15 cellular contexts compared by ENCODE assay signal in genomic region chr11:79150320-79150719, GRCh38.
"Had no signal": no experiment of that assay in that cellular context is flagged by ENCODE, and none has a peak within 500 bp of the region (broad histone marks: within the 10 kb centered on the region; RNA-seq: fewer than 3 reads in every experiment).

No MANE protein-coding gene starts in this region.

- H3K9me3 ChIP-seq: left lung, uterus had no signal

- H3K27me3 Mint-ChIP-seq: activated B cell treated with CpG ODN at 0.5 μM for 24 hours; activated CD8-positive, alpha-beta T cell treated with anti-CD3 and anti-CD28 coated beads for 36 hours; activated naive CD4-positive, alpha-beta T cell treated with anti-CD3 and anti-CD28 coated beads, Interleukin-2, amount 50 U/mL, for 24 hours; stimulated activated memory B cell treated with anti-CD40 and anti-IgM and Interleukin-4, amounts not matched to agents 10 μg/mL and 1 μg/mL and 100 μg/mL, for 72 hours had no signal

- H3K4me1 ChIP-seq: left lung, uterus had no signal

- H3K36me3 ChIP-seq: left lung, uterus had no signal

- H3K4me3 Mint-ChIP-seq: activated B cell treated with CpG ODN at 0.5 μM for 24 hours; activated CD8-positive, alpha-beta T cell treated with anti-CD3 and anti-CD28 coated beads for 36 hours; activated naive CD4-positive, alpha-beta T cell treated with anti-CD3 and anti-CD28 coated beads, Interleukin-2, amount 50 U/mL, for 24 hours; activated T-cell treated with anti-CD3 and anti-CD28 coated beads, Interleukin-2, amount 50 U/mL, for 4 hours; natural killer cell; stimulated activated memory B cell treated with anti-CD40 and anti-IgM and Interleukin-4, amounts not matched to agents 10 μg/mL and 1 μg/mL and 100 μg/mL, for 72 hours had no signal

- ATAC-seq: activated CD8-positive, alpha-beta T cell treated with anti-CD3 and anti-CD28 coated beads for 36 hours; activated T-cell treated with anti-CD3 and anti-CD28 coated beads, Interleukin-2, amount 50 U/mL, for 4 hours; left lung; natural killer cell; stimulated activated memory B cell treated with anti-CD40 and anti-IgM and Interleukin-4, amounts not matched to agents 10 μg/mL and 1 μg/mL and 100 μg/mL, for 72 hours had no signal

- H3K27ac ChIP-seq: left lung, uterus had no signal

- FAIRE-seq: colon, endometrium, TTC549 had no signal

- DNase-seq: activated B cell treated with CpG ODN at 0.5 μM for 24 hours; activated CD4-positive, alpha-beta T cell treated with anti-CD3 and anti-CD28 coated beads for 48 hours; activated CD8-positive, alpha-beta T cell treated with anti-CD3 and anti-CD28 coated beads for 36 hours; activated effector memory CD4-positive, alpha-beta T cell treated with Interleukin-2 at 50 U/mL for 16 hours; activated T-cell treated with anti-CD3 and anti-CD28 coated beads, Interleukin-2, amount 50 U/mL, for 4 hours; left lung; natural killer cell; posterior cingulate gyrus; retina; uterus had no signal

- H3K27ac Mint-ChIP-seq: activated B cell treated with CpG ODN at 0.5 μM for 24 hours; activated CD8-positive, alpha-beta T cell treated with anti-CD3 and anti-CD28 coated beads for 36 hours; activated naive CD4-positive, alpha-beta T cell treated with anti-CD3 and anti-CD28 coated beads, Interleukin-2, amount 50 U/mL, for 24 hours; natural killer cell; stimulated activated memory B cell treated with anti-CD40 and anti-IgM and Interleukin-4, amounts not matched to agents 10 μg/mL and 1 μg/mL and 100 μg/mL, for 72 hours had no signal

- H3K4me3 ChIP-seq: left lung, uterus had no signal

- H3K9me3 Mint-ChIP-seq: activated B cell treated with CpG ODN at 0.5 μM for 24 hours; activated CD8-positive, alpha-beta T cell treated with anti-CD3 and anti-CD28 coated beads for 36 hours; activated naive CD4-positive, alpha-beta T cell treated with anti-CD3 and anti-CD28 coated beads, Interleukin-2, amount 50 U/mL, for 24 hours; activated T-cell treated with anti-CD3 and anti-CD28 coated beads, Interleukin-2, amount 50 U/mL, for 4 hours; natural killer cell; stimulated activated memory B cell treated with anti-CD40 and anti-IgM and Interleukin-4, amounts not matched to agents 10 μg/mL and 1 μg/mL and 100 μg/mL, for 72 hours had no signal

- H3K36me3 Mint-ChIP-seq: activated naive CD4-positive, alpha-beta T cell treated with anti-CD3 and anti-CD28 coated beads, Interleukin-2, amount 50 U/mL, for 24 hours; natural killer cell; stimulated activated memory B cell treated with anti-CD40 and anti-IgM and Interleukin-4, amounts not matched to agents 10 μg/mL and 1 μg/mL and 100 μg/mL, for 72 hours had no signal

- H3K27me3 ChIP-seq: left lung, uterus had no signal

- H3K4me1 Mint-ChIP-seq: activated B cell treated with CpG ODN at 0.5 μM for 24 hours; activated naive CD4-positive, alpha-beta T cell treated with anti-CD3 and anti-CD28 coated beads, Interleukin-2, amount 50 U/mL, for 24 hours; natural killer cell; stimulated activated memory B cell treated with anti-CD40 and anti-IgM and Interleukin-4, amounts not matched to agents 10 μg/mL and 1 μg/mL and 100 μg/mL, for 72 hours had no signal
